ENCODE assay signal across 1 cellular context in the genomic region with DNA sequence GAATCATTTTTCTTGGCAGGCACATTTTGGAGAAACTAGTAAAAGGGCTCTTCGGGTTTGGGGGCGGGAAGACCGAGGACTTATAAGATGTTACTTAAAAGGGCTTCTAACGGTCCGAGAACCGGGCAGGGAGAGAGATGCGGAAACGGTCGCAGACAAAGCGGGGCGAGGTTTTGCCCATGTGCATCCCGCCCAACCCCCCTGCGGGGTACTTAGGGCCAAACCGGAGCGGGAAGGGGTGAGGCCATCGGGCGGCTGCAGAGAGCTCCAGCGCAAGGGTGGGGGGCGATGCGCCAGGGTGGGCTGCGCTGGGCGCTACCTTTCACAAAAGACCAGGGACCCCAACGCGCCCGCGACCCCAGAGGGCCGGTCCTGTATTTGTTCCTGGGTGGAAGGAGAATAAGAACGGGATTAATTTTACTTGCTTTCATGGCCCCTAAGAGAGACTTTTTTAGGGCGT.
TF ChIP-seq lines count a peak whose summit lies in the region.

No MANE protein-coding gene starts in this region.

TF ChIP-seq in K562, 482 proteins besides CTCF, POLR2A, EP300 and RAD21 (continues in another document):
- no peak for TF ChIP-seq ZNF354B (CRISPR knock-in tag; IDR thresholded peaks at IDR 0.05)
- TF ChIP-seq SP1 (CRISPR knock-in tag; IDR thresholded peaks at IDR 0.05) = no peak
- TF ChIP-seq ZNF232 (CRISPR knock-in tag; IDR thresholded peaks at IDR 0.05) = peak; percentile 63; the same call in 1 of the 2 replicates
- TF ChIP-seq, protein P1, sequence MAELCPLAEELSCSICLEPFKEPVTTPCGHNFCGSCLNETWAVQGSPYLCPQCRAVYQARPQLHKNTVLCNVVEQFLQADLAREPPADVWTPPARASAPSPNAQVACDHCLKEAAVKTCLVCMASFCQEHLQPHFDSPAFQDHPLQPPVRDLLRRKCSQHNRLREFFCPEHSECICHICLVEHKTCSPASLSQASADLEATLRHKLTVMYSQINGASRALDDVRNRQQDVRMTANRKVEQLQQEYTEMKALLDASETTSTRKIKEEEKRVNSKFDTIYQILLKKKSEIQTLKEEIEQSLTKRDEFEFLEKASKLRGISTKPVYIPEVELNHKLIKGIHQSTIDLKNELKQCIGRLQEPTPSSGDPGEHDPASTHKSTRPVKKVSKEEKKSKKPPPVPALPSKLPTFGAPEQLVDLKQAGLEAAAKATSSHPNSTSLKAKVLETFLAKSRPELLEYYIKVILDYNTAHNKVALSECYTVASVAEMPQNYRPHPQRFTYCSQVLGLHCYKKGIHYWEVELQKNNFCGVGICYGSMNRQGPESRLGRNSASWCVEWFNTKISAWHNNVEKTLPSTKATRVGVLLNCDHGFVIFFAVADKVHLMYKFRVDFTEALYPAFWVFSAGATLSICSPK (IDR thresholded peaks at IDR 0.05; ENCODE audit: borderline replicate concordance) = no peak
- TF ChIP-seq, protein P2, sequence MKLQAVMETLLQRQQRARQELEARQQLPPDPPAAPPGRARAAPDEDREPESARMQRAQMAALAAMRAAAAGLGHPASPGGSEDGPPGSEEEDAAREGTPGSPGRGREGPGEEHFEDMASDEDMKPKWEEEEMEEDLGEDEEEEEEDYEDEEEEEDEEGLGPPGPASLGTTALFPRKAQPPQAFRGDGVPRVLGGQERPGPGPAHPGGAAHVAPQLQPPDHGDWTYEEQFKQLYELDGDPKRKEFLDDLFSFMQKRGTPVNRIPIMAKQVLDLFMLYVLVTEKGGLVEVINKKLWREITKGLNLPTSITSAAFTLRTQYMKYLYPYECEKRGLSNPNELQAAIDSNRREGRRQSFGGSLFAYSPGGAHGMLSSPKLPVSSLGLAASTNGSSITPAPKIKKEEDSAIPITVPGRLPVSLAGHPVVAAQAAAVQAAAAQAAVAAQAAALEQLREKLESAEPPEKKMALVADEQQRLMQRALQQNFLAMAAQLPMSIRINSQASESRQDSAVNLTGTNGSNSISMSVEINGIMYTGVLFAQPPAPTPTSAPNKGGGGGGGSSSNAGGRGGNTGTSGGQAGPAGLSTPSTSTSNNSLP (IDR thresholded peaks at IDR 0.05; ENCODE audit: borderline replicate concordance, low read depth, low read length) = no peak
- TF ChIP-seq, protein P3, sequence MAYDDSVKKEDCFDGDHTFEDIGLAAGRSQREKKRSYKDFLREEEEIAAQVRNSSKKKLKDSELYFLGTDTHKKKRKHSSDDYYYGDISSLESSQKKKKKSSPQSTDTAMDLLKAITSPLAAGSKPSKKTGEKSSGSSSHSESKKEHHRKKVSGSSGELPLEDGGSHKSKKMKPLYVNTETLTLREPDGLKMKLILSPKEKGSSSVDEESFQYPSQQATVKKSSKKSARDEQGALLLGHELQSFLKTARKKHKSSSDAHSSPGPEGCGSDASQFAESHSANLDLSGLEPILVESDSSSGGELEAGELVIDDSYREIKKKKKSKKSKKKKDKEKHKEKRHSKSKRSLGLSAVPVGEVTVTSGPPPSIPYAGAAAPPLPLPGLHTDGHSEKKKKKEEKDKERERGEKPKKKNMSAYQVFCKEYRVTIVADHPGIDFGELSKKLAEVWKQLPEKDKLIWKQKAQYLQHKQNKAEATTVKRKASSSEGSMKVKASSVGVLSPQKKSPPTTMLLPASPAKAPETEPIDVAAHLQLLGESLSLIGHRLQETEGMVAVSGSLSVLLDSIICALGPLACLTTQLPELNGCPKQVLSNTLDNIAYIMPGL (CRISPR knock-in tag; IDR thresholded peaks at IDR 0.05) = 0 out of 2 replicates have a peak, but pooled peaks have one; percentile 39
- TF ChIP-seq CBX2 (IDR thresholded peaks at IDR 0.05; ENCODE audit: insufficient read depth, low read length, poor library complexity, severe bottlenecking) = no peak
- TF ChIP-seq, protein P4, sequence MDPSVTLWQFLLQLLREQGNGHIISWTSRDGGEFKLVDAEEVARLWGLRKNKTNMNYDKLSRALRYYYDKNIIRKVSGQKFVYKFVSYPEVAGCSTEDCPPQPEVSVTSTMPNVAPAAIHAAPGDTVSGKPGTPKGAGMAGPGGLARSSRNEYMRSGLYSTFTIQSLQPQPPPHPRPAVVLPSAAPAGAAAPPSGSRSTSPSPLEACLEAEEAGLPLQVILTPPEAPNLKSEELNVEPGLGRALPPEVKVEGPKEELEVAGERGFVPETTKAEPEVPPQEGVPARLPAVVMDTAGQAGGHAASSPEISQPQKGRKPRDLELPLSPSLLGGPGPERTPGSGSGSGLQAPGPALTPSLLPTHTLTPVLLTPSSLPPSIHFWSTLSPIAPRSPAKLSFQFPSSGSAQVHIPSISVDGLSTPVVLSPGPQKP (CRISPR knock-in tag; IDR thresholded peaks at IDR 0.05) = no peak
- no peak for TF ChIP-seq ZNF239 (CRISPR knock-in tag; IDR thresholded peaks at IDR 0.05)
- TF ChIP-seq, protein P5, sequence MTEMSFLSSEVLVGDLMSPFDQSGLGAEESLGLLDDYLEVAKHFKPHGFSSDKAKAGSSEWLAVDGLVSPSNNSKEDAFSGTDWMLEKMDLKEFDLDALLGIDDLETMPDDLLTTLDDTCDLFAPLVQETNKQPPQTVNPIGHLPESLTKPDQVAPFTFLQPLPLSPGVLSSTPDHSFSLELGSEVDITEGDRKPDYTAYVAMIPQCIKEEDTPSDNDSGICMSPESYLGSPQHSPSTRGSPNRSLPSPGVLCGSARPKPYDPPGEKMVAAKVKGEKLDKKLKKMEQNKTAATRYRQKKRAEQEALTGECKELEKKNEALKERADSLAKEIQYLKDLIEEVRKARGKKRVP (CRISPR knock-in tag; IDR thresholded peaks at IDR 0.05) = 0 out of 2 replicates have a peak, but pooled peaks have one; percentile 40
- no peak for TF ChIP-seq ZNF707 (CRISPR knock-in tag; conservative IDR thresholded peaks at IDR 0.05)
- TF ChIP-seq TFAM (CRISPR knock-in tag; conservative IDR thresholded peaks at IDR 0.05) = no peak
- no peak for TF ChIP-seq SLC30A9 (CRISPR knock-in tag; IDR thresholded peaks at IDR 0.05)
- TF ChIP-seq, protein P6, sequence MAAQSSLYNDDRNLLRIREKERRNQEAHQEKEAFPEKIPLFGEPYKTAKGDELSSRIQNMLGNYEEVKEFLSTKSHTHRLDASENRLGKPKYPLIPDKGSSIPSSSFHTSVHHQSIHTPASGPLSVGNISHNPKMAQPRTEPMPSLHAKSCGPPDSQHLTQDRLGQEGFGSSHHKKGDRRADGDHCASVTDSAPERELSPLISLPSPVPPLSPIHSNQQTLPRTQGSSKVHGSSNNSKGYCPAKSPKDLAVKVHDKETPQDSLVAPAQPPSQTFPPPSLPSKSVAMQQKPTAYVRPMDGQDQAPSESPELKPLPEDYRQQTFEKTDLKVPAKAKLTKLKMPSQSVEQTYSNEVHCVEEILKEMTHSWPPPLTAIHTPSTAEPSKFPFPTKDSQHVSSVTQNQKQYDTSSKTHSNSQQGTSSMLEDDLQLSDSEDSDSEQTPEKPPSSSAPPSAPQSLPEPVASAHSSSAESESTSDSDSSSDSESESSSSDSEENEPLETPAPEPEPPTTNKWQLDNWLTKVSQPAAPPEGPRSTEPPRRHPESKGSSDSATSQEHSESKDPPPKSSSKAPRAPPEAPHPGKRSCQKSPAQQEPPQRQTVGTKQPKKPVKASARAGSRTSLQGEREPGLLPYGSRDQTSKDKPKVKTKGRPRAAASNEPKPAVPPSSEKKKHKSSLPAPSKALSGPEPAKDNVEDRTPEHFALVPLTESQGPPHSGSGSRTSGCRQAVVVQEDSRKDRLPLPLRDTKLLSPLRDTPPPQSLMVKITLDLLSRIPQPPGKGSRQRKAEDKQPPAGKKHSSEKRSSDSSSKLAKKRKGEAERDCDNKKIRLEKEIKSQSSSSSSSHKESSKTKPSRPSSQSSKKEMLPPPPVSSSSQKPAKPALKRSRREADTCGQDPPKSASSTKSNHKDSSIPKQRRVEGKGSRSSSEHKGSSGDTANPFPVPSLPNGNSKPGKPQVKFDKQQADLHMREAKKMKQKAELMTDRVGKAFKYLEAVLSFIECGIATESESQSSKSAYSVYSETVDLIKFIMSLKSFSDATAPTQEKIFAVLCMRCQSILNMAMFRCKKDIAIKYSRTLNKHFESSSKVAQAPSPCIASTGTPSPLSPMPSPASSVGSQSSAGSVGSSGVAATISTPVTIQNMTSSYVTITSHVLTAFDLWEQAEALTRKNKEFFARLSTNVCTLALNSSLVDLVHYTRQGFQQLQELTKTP (IDR thresholded peaks at IDR 0.05; ENCODE audit: low read depth in 1 of 2, partially characterized antibody in 2 of 2) = no peak
- TF ChIP-seq, protein P7, sequence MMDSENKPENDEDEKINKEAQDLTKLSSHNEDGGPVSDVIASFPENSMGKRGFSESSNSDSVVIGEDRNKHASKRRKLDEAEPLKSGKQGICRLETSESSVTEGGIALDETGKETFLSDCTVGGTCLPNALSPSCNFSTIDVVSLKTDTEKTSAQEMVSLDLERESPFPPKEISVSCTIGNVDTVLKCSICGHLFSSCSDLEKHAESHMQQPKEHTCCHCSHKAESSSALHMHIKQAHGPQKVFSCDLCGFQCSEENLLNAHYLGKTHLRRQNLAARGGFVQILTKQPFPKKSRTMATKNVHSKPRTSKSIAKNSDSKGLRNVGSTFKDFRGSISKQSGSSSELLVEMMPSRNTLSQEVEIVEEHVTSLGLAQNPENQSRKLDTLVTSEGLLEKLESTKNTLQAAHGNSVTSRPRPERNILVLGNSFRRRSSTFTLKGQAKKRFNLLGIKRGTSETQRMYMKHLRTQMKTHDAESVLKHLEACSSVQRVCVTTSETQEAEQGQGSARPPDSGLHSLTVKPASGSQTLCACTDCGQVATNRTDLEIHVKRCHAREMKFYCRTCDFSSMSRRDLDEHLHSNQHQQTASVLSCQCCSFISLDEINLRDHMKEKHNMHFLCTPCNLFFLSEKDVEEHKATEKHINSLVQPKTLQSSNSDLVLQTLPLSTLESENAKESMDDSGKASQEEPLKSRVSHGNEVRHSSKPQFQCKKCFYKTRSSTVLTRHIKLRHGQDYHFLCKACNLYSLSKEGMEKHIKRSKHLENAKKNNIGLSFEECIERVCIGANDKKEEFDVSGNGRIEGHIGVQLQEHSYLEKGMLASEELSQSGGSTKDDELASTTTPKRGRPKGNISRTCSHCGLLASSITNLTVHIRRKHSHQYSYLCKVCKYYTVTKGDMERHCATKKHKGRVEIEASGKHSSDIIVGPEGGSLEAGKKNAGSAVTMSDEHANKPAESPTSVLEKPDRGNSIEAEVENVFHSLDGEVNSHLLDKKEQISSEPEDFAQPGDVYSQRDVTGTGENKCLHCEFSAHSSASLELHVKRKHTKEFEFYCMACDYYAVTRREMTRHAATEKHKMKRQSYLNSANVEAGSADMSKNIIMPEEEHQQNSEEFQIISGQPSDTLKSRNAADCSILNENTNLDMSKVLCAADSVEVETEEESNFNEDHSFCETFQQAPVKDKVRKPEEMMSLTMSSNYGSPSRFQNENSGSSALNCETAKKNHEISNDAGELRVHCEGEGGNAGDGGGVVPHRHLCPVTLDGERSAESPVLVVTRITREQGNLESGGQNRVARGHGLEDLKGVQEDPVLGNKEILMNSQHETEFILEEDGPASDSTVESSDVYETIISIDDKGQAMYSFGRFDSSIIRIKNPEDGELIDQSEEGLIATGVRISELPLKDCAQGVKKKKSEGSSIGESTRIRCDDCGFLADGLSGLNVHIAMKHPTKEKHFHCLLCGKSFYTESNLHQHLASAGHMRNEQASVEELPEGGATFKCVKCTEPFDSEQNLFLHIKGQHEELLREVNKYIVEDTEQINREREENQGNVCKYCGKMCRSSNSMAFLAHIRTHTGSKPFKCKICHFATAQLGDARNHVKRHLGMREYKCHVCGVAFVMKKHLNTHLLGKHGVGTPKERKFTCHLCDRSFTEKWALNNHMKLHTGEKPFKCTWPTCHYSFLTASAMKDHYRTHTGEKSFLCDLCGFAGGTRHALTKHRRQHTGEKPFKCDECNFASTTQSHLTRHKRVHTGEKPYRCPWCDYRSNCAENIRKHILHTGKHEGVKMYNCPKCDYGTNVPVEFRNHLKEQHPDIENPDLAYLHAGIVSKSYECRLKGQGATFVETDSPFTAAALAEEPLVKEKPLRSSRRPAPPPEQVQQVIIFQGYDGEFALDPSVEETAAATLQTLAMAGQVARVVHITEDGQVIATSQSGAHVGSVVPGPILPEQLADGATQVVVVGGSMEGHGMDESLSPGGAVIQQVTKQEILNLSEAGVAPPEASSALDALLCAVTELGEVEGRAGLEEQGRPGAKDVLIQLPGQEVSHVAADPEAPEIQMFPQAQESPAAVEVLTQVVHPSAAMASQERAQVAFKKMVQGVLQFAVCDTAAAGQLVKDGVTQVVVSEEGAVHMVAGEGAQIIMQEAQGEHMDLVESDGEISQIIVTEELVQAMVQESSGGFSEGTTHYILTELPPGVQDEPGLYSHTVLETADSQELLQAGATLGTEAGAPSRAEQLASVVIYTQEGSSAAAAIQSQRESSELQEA (IDR thresholded peaks at IDR 0.05; ENCODE audit: low read depth) = no peak
- peak; percentile 87; the same call in 1 of the 2 replicates for TF ChIP-seq RFX7 (CRISPR knock-in tag; IDR thresholded peaks at IDR 0.05)
- no peak for TF ChIP-seq NCOA6 (IDR thresholded peaks at IDR 0.05)
- TF ChIP-seq PML (IDR thresholded peaks at IDR 0.05; ENCODE audit: low read length) = no peak
- no peak for TF ChIP-seq ZNF584 (CRISPR knock-in tag; IDR thresholded peaks at IDR 0.05; ENCODE audit: low read depth)
- 0 out of 2 replicates have a peak, but pooled peaks have one; percentile 2 for TF ChIP-seq NCOR1 (IDR thresholded peaks at IDR 0.05)
- no peak for TF ChIP-seq SP2 (IDR thresholded peaks at IDR 0.05; ENCODE audit: extremely low read depth, low read depth, low read length, poor library complexity, severe bottlenecking)
- TF ChIP-seq XRCC4 (IDR thresholded peaks at IDR 0.05; ENCODE audit: extremely low read depth, insufficient read depth, insufficient read length) = no peak
- no peak for TF ChIP-seq PHF21A (IDR thresholded peaks at IDR 0.05; ENCODE audit: borderline replicate concordance, low read depth)
- no peak for TF ChIP-seq ZNF175 (CRISPR knock-in tag; IDR thresholded peaks at IDR 0.05; ENCODE audit: low read depth)
- no peak for TF ChIP-seq CEBPG (CRISPR knock-in tag; IDR thresholded peaks at IDR 0.05)
- TF ChIP-seq CEBPG (tag; conservative IDR thresholded peaks at IDR 0.05 in 1 of 2, IDR thresholded peaks at IDR 0.05 in 1 of 2) = no peak
- TF ChIP-seq, protein P8, sequence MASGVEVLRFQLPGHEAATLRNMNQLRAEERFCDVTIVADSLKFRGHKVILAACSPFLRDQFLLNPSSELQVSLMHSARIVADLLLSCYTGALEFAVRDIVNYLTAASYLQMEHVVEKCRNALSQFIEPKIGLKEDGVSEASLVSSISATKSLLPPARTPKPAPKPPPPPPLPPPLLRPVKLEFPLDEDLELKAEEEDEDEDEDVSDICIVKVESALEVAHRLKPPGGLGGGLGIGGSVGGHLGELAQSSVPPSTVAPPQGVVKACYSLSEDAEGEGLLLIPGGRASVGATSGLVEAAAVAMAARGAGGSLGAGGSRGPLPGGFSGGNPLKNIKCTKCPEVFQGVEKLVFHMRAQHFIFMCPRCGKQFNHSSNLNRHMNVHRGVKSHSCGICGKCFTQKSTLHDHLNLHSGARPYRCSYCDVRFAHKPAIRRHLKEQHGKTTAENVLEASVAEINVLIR (CRISPR knock-in tag; IDR thresholded peaks at IDR 0.05) = no peak
- no peak for TF ChIP-seq RBBP5 (IDR thresholded peaks at IDR 0.05; ENCODE audit: borderline replicate concordance, insufficient read depth, low read length, poor library complexity, severe bottlenecking)
- no peak for TF ChIP-seq SMARCA4 (IDR thresholded peaks at IDR 0.05)
- TF ChIP-seq MYC (IDR thresholded peaks at IDR 0.05; ENCODE audit: low read depth, low read length) = no peak; the same call in 1 of the 2 replicates
- peak; percentile 80 for TF ChIP-seq MYC (CRISPR knock-in tag; IDR thresholded peaks at IDR 0.05; ENCODE audit: borderline replicate concordance, low read depth)
